ENCODE assay signal across 9 cellular contexts in the genomic region with DNA sequence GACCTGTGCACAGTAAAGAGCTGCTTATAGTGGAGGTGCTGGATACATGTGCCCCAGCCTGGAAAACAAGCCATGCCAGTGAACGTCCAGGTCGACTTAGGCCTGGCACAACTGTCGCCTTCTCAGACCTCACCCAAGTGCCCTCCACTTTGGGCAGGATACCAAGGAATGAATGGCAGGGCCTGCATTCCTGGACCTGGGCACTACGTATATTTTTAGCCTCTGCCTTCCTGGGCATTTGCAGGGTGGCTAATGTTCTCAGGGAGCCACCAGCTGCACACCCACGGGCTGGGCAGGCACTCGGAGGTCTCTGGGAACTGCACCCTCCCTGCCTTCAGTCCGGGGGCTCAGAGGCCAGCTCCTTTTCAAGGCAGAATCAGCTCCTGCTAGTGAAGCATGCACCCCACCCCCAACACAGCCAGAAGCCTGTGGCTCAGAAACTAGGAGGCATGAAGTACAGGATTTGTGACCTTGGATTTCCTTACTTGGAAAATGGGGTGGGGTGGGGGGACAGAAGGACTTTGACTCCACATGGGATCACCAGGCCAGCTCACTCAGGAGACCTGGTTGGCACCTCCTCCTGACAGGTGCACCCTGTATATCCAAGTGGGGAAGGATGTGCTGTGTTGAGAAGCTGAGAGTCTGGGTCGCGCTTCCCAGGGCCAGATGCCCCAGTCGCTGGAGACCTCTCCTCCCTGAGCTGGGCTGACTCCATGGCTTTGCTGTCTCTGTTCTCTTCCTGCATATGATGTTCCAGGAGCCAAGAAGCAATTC. TPM values are rescaled to one million over a fixed set of nuclear protein-coding genes. Genes with fewer than 3 reads are reported as not detected.
DNase-seq lines count a peak whose midpoint lies in the region; ATAC-seq and TF ChIP-seq lines count a peak whose summit lies in the region.
"Had no signal": no experiment of that assay in that cellular context is flagged by ENCODE, and none has a peak within 500 bp of the region (broad histone marks: within the 10 kb centered on the region; RNA-seq: fewer than 3 reads in every experiment).

No MANE protein-coding gene starts in this region.

- TF ChIP-seq POLR2A in testis (IDR thresholded peaks at IDR 0.05): no peak

- WGBS in hepatocyte (ENCODE audit: low lambda C conversion rate, missing lambda C conversion rate): 79% methylated on average over 10 of the region's 10 CpGs
- WGBS in testis, 2 donors: 58 to 89% methylated on average over 4 to 10 of the region's 10 CpGs

- no peaks in the 10 kb centered on the region for H3K36me3 ChIP-seq in hepatocyte (replicated peaks; ENCODE audit: insufficient read depth, low read depth)
- H3K36me3 ChIP-seq in testis (ENCODE audit: low read depth, missing control alignments): no peaks in the 10 kb centered on the region

- ATAC-seq in activated CD4-positive, CD25-positive, alpha-beta regulatory T cell treated with anti-CD3 and anti-CD28 coated beads, Interleukin-2, amount 50 U/mL, for 24 hours: no peak

- H3K27ac ChIP-seq in hepatocyte (peak overlapping the region; percentile 99), testis (no peak overlapping the region)

- peaks cover 22% of the 10 kb centered on the region for H3K79me2 ChIP-seq in hepatocyte

- H3K9me3 ChIP-seq in hepatocyte (ENCODE audit: low read depth) (no peaks in the 10 kb centered on the region), testis (no peaks in the 10 kb centered on the region)

- H4K20me1 ChIP-seq in hepatocyte (ENCODE audit: insufficient read depth, poor library complexity, severe bottlenecking): peaks cover 19% of the 10 kb centered on the region

- H3K4me3 Mint-ChIP-seq in activated CD4-positive, alpha-beta T cell treated with anti-CD3 and anti-CD28 coated beads, Interleukin-2, amount 10 ng/mL, durations not matched to agents 7 days and 5 days: peak overlapping the region; percentile 41

- peak overlapping the region; percentile 50 for H3K4me2 ChIP-seq in hepatocyte

- H3K27me3 Mint-ChIP-seq in activated CD4-positive, alpha-beta T cell treated with anti-CD3 and anti-CD28 coated beads, Interleukin-2, amount 10 ng/mL, durations not matched to agents 7 days and 5 days: no peaks in the 10 kb centered on the region

- H3K36me3 Mint-ChIP-seq in activated CD4-positive, alpha-beta T cell treated with anti-CD3 and anti-CD28 coated beads, Interleukin-2, amount 10 ng/mL, durations not matched to agents 7 days and 5 days (ENCODE audit: low read depth): peaks cover 11% of the 10 kb centered on the region

- intact Hi-C loops in testis (cut with DNase I; ENCODE audit: low total_unique reads): loop anchor here (5.0 kb wide), 2 partner anchors 52 to 97 kb away; a partner anchor contains a TSS

- H2AFZ ChIP-seq in hepatocyte: no peak overlapping the region

- no peak overlapping the region for H3K4me3 ChIP-seq in hepatocyte
- H3K4me3 ChIP-seq in testis: no peak overlapping the region

- H3K27me3 ChIP-seq in hepatocyte (no peaks in the 10 kb centered on the region), testis (no peaks in the 10 kb centered on the region)

- peaks cover 23% of the 10 kb centered on the region for H3K4me1 ChIP-seq in hepatocyte (ENCODE audit: insufficient read depth)
- peaks cover 15% of the 10 kb centered on the region for H3K4me1 ChIP-seq in testis

- peaks cover 6% of the 10 kb centered on the region for H3K9me3 Mint-ChIP-seq in activated CD4-positive, alpha-beta T cell treated with anti-CD3 and anti-CD28 coated beads, Interleukin-2, amount 10 ng/mL, durations not matched to agents 7 days and 5 days

- POLR2A ChIA-PET in activated CD4-positive, alpha-beta T cell treated with anti-CD3 and anti-CD28 coated beads, Interleukin-2, amount 10 ng/mL, durations not matched to agents 7 days and 5 days (lab: Charles Lee): no interaction called here

- peak overlapping the region; percentile 41 for H3K27ac Mint-ChIP-seq in activated CD4-positive, alpha-beta T cell treated with anti-CD3 and anti-CD28 coated beads, Interleukin-2, amount 10 ng/mL, durations not matched to agents 7 days and 5 days

- H3K4me1 Mint-ChIP-seq in activated CD4-positive, alpha-beta T cell treated with anti-CD3 and anti-CD28 coated beads, Interleukin-2, amount 10 ng/mL, durations not matched to agents 7 days and 5 days: peaks cover 51% of the 10 kb centered on the region

- DNase-seq in activated CD4-positive, alpha-beta T cell treated with anti-CD3 and anti-CD28 coated beads, Interleukin-2, amount 10 ng/mL, durations not matched to agents 7 days and 5 days: no peak
- no peak for DNase-seq in activated CD4-positive, alpha-beta T cell treated with anti-CD3 and anti-CD28 coated beads, Interleukin-2, amount 50 U/mL, for 1 hour
- peak; percentile 78 for DNase-seq in hepatocyte (ENCODE audit: low spot score)
- peak; percentile 26 for DNase-seq in testis
- no peak for DNase-seq in medulla oblongata (ENCODE audit: extremely low spot score)
- DNase-seq: EL; occipital lobe; stimulated activated CD4-positive, alpha-beta T cell treated with anti-CD3 and anti-CD28 coated beads, Interleukin-4, amount 100 ng/mL, for 24 hours had no signal

- CTCF ChIA-PET in activated CD4-positive, alpha-beta T cell treated with anti-CD3 and anti-CD28 coated beads, Interleukin-2, amount 10 ng/mL, durations not matched to agents 7 days and 5 days (lab: Charles Lee): interaction anchor here (1.2 kb wide), 1 partner anchor 50 kb away, joined by 3 read pairs; no protein-coding TSS in a partner anchor

- H3K9me2 ChIP-seq in hepatocyte (replicated peaks; ENCODE audit: insufficient read depth): no peaks in the 10 kb centered on the region

- TF ChIP-seq CTCF in hepatocyte (IDR thresholded peaks at IDR 0.05; ENCODE audit: poor library complexity): no peak
- no peak for TF ChIP-seq CTCF in testis (IDR thresholded peaks at IDR 0.05)

RNA-seq across cellular contexts. Expression of a gene that starts 2.5 kb away (rescaled TPM):
- 10 to 100 TPM; 42.6 to 47.1 TPM for total RNA-seq in activated CD4-positive, alpha-beta T cell treated with anti-CD3 and anti-CD28 coated beads, Interleukin-2, amount 10 ng/mL, durations not matched to agents 7 days and 5 days
- total RNA-seq in hepatocyte (32.5 and 43.1 TPM in 2 replicates), testis (100 to 1,000 TPM; 116 to 137 TPM)
- polyA plus RNA-seq in hepatocyte (4.8 and 7.1 TPM in 2 replicates), testis (ENCODE audit: insufficient read depth, low read depth, low replicate concordance) (91.0 TPM)

RNA-seq across cellular contexts. Expression of a gene that starts 23.4 kb away (rescaled TPM):
- 100 to 1,000 TPM; 250 to 306 TPM for total RNA-seq in activated CD4-positive, alpha-beta T cell treated with anti-CD3 and anti-CD28 coated beads, Interleukin-2, amount 10 ng/mL, durations not matched to agents 7 days and 5 days
- total RNA-seq in hepatocyte (270 and 277 TPM in 2 replicates), testis (100 to 1,000 TPM; 146 to 203 TPM)
- polyA plus RNA-seq in hepatocyte (408 and 450 TPM in 2 replicates), testis (ENCODE audit: insufficient read depth, low read depth, low replicate concordance) (124 TPM)

RNA-seq across cellular contexts. Expression of a gene that starts 23.8 kb away (rescaled TPM):
- total RNA-seq in activated CD4-positive, alpha-beta T cell treated with anti-CD3 and anti-CD28 coated beads, Interleukin-2, amount 10 ng/mL, durations not matched to agents 7 days and 5 days: 10 to 100 TPM; 17.3 to 19.7 TPM
- total RNA-seq in hepatocyte: 13.0 and 14.4 TPM in 2 replicates
- polyA plus RNA-seq in hepatocyte: 1.8 and 2.1 TPM in 2 replicates
- 10 to 100 TPM; 54.6 to 69.5 TPM for total RNA-seq in testis
- polyA plus RNA-seq in testis (ENCODE audit: insufficient read depth, low read depth, low replicate concordance): 16.2 TPM

RNA-seq across cellular contexts. Expression of a gene that starts 54.1 kb away (rescaled TPM):
- 10 to 100 TPM; 24.2 to 32.0 TPM for total RNA-seq in activated CD4-positive, alpha-beta T cell treated with anti-CD3 and anti-CD28 coated beads, Interleukin-2, amount 10 ng/mL, durations not matched to agents 7 days and 5 days
- total RNA-seq in hepatocyte (6.6 and 7.5 TPM in 2 replicates), testis (100 to 1,000 TPM; 107 to 111 TPM)
- polyA plus RNA-seq in hepatocyte (2.9 and 3.3 TPM in 2 replicates), testis (ENCODE audit: insufficient read depth, low read depth, low replicate concordance) (30.7 TPM)

Comparison
In these comparisons a context has a peak if more than half of its experiments do, and no peak if none do; other contexts are left out.
1. DNase-seq: peak in hepatocyte (single experiment) and testis (single experiment); none in activated CD4-positive, alpha-beta T cell treated with anti-CD3 and anti-CD28 coated beads, Interleukin-2, amount 10 ng/mL, durations not matched to agents 7 days and 5 days (single experiment), activated CD4-positive, alpha-beta T cell treated with anti-CD3 and anti-CD28 coated beads, Interleukin-2, amount 50 U/mL, for 1 hour (single experiment) and medulla oblongata (single experiment).